1 cellular context compared by ENCODE assay signal in genomic region chr3:16849240-16849639, GRCh38.
TF ChIP-seq lines count a peak whose summit lies in the region.

No MANE protein-coding gene starts in this region.

TF ChIP-seq in HepG2, 621 proteins besides CTCF, POLR2A, EP300 and RAD21:
- no peak for TF ChIP-seq ZNF124 (CRISPR knock-in tag; IDR thresholded peaks at IDR 0.05)
- no peak for TF ChIP-seq FIP1L1 (IDR thresholded peaks at IDR 0.05; ENCODE audit: borderline replicate concordance, insufficient read depth, low read depth, low read length)
- TF ChIP-seq SP1 (IDR thresholded peaks at IDR 0.05): no peak
- no peak for TF ChIP-seq SP1 (CRISPR knock-in tag; IDR thresholded peaks at IDR 0.05)
- TF ChIP-seq REPIN1 (CRISPR knock-in tag; IDR thresholded peaks at IDR 0.05; ENCODE audit: borderline replicate concordance, low read depth): no peak
- TF ChIP-seq MTF1 (CRISPR knock-in tag; IDR thresholded peaks at IDR 0.05): no peak
- TF ChIP-seq NCOA2 (CRISPR knock-in tag; IDR thresholded peaks at IDR 0.05): no peak
- TF ChIP-seq ELF1 (CRISPR knock-in tag; IDR thresholded peaks at IDR 0.05): no peak
- no peak for TF ChIP-seq ZBTB1 (CRISPR knock-in tag; IDR thresholded peaks at IDR 0.05; ENCODE audit: borderline replicate concordance)
- no peak for TF ChIP-seq SP140L (CRISPR knock-in tag; IDR thresholded peaks at IDR 0.05; ENCODE audit: borderline replicate concordance)
- TF ChIP-seq FOSL2 (CRISPR knock-in tag; IDR thresholded peaks at IDR 0.05): no peak
- TF ChIP-seq ZSCAN30 (CRISPR knock-in tag; IDR thresholded peaks at IDR 0.05): no peak
TF ChIP-seq in HepG2: peak in this region for 0.
